9 cellular contexts compared by ENCODE assay signal in the genomic region with DNA sequence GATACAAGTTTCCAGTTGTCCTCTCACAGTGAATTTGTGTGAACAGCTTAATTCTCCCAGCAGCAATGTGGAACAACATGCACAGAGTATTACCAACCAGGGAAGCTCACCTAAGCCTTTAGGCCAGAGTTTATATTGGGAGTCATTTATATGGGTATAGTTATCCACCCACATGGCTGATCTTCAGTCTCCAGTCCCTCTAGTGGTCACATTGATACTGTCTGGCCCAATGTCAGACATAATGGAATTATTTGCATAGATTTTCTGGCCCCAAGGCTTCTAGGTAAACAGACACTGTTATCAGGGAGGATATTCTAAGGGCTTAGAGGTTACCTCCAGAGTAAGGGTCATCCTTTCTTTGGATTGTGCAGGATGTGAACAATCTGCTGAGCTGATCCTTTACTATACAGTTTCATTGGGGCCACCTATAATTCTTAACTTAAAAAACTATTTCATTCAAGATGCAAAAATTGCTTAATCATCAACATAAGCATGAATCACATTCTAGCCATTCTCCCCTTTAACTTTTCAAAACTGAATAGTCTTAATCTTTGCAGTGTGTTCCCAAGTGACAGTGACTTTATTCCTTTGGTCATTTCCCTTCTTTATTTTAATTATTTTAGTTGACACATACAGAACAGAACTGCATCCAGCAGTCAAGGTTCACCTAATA.
A peak's percentile ranks its signal among the peaks of the same experiment; 100 is the strongest.
DNase-seq lines count a peak whose midpoint lies in the region; ATAC-seq and TF ChIP-seq lines count a peak whose summit lies in the region.
"Had no signal": no experiment of that assay in that cellular context is flagged by ENCODE, and none has a peak within 500 bp of the region (broad histone marks: within the 10 kb centered on the region; RNA-seq: fewer than 3 reads in every experiment).

No MANE protein-coding gene starts in this region.

- H3K4me1 ChIP-seq in endodermal cell (ENCODE audit: control insufficient read depth, insufficient read depth, low read length), result no peaks in the 10 kb centered on the region
- no peaks in the 10 kb centered on the region for H3K4me1 ChIP-seq in ascending aorta

- H3K4me3 Mint-ChIP-seq in endodermal cell, result no peak overlapping the region
- H3K4me3 Mint-ChIP-seq in naive thymus-derived CD8-positive, alpha-beta T cell, result no peak overlapping the region
- no peak overlapping the region for H3K4me3 Mint-ChIP-seq in T-cell
- H3K4me3 Mint-ChIP-seq: activated naive CD8-positive, alpha-beta T cell treated with anti-CD3 and anti-CD28 coated beads, Interleukin-2, amount 10 ng/mL, durations not matched to agents 7 days and 5 days had no signal

- H3K27ac Mint-ChIP-seq in endodermal cell (no peak overlapping the region), T-cell (no peak overlapping the region)
- H3K27ac Mint-ChIP-seq in naive thymus-derived CD8-positive, alpha-beta T cell, result no peak overlapping the region
- H3K27ac Mint-ChIP-seq: activated naive CD8-positive, alpha-beta T cell treated with anti-CD3 and anti-CD28 coated beads, Interleukin-2, amount 10 ng/mL, durations not matched to agents 7 days and 5 days had no signal

- H3K27ac ChIP-seq in 22Rv1 (no peak overlapping the region), endodermal cell (ENCODE audit: low read depth, low read length) (no peak overlapping the region), ascending aorta (no peak overlapping the region)

- H3K36me3 ChIP-seq in endodermal cell (ENCODE audit: control insufficient read depth, insufficient read depth, low read length), result no peaks in the 10 kb centered on the region
- H3K36me3 ChIP-seq in ascending aorta, result peaks cover 0 to 3% of the 10 kb centered on the region in 2 donors

- TF ChIP-seq RAD21 in Ishikawa (IDR thresholded peaks at IDR 0.05; ENCODE audit: low read depth), result peak; percentile 29

- intact Hi-C loops in ascending aorta (cut with DNase I), result no loop called here

- H3K27me3 ChIP-seq in endodermal cell (ENCODE audit: control insufficient read depth, insufficient read depth, low read length, poor library complexity, severe bottlenecking), result no peaks in the 10 kb centered on the region
- H3K27me3 ChIP-seq in ascending aorta, result no peaks in the 10 kb centered on the region

- TF ChIP-seq CTCF in 22Rv1 (IDR thresholded peaks at IDR 0.05), result peak; percentile 81
- TF ChIP-seq CTCF in GM12864 (IDR thresholded peaks at IDR 0.05; ENCODE audit: low read depth, low read length, missing control alignments), result peak; percentile 59
- peak; percentile 77 for TF ChIP-seq CTCF in endodermal cell (conservative IDR thresholded peaks at IDR 0.05)
- TF ChIP-seq CTCF in ascending aorta (IDR thresholded peaks at IDR 0.05), result no peak

- no peak overlapping the region for H3K4me3 ChIP-seq in GM12864 (ENCODE audit: low read depth, low read length)
- no peak overlapping the region for H3K4me3 ChIP-seq in endodermal cell (ENCODE audit: low read length)
- no peak overlapping the region for H3K4me3 ChIP-seq in ascending aorta

- H3K36me3 Mint-ChIP-seq in endodermal cell (ENCODE audit: low read depth), result no peaks in the 10 kb centered on the region
- H3K36me3 Mint-ChIP-seq in naive thymus-derived CD8-positive, alpha-beta T cell, result peaks cover 17 to 33% (median 23%) of the 10 kb centered on the region in 3 donors
- H3K36me3 Mint-ChIP-seq in T-cell, result peaks cover 36% of the 10 kb centered on the region

- POLR2A ChIA-PET in naive thymus-derived CD8-positive, alpha-beta T cell (lab: Charles Lee), result no interaction called here
- POLR2A ChIA-PET in T-cell (lab: Charles Lee), result no interaction called here

- DNase-seq in GM12864 (ENCODE audit: low read depth) (no peak), endodermal cell (no peak), ascending aorta (ENCODE audit: low spot score in 2 of 2) (no peak), T-cell (no peak)
- no peak for DNase-seq in naive thymus-derived CD8-positive, alpha-beta T cell
- DNase-seq: activated naive CD8-positive, alpha-beta T cell treated with anti-CD3 and anti-CD28 coated beads, Interleukin-2, amount 10 ng/mL, durations not matched to agents 7 days and 5 days had no signal

- TF ChIP-seq EP300 in Ishikawa (IDR thresholded peaks at IDR 0.05; ENCODE audit: borderline replicate concordance), result no peak

- no peak overlapping the region for H3K9ac ChIP-seq in endodermal cell (ENCODE audit: extremely low read depth, low read length, poor library complexity, severe bottlenecking)

- CTCF ChIA-PET in T-cell (lab: Charles Lee), result interaction anchor here (0.6 to 0.8 kb wide), 3 partner anchors 36 to 388 kb away, joined by 3 to 5 read pairs (median 4); no protein-coding TSS in a partner anchor

- ATAC-seq in naive thymus-derived CD8-positive, alpha-beta T cell, result no peak
- ATAC-seq in HG03280 (IDR thresholded peaks at IDR 0.05; ENCODE audit: unreplicated experiment) (no peak), T-cell (replicated peaks in 1 of 4) (no peak)

- peaks cover 22% of the 10 kb centered on the region for H3K27me3 Mint-ChIP-seq in endodermal cell (ENCODE audit: insufficient read depth)
- H3K27me3 Mint-ChIP-seq in naive thymus-derived CD8-positive, alpha-beta T cell, result no peaks in the 10 kb centered on the region
- no peaks in the 10 kb centered on the region for H3K27me3 Mint-ChIP-seq in T-cell
- H3K27me3 Mint-ChIP-seq: activated naive CD8-positive, alpha-beta T cell treated with anti-CD3 and anti-CD28 coated beads, Interleukin-2, amount 10 ng/mL, durations not matched to agents 7 days and 5 days had no signal

- H3K4me1 Mint-ChIP-seq in endodermal cell (peaks cover under 1% of the 10 kb centered on the region), T-cell (peaks cover 0 to 11% (median 0%) of the 10 kb centered on the region in 3 donors)
- H3K4me1 Mint-ChIP-seq in naive thymus-derived CD8-positive, alpha-beta T cell, result peaks cover 0 to 6% (median 1%) of the 10 kb centered on the region in 4 donors

- H3K9me3 ChIP-seq in endodermal cell (ENCODE audit: control insufficient read depth, low read length), result peaks cover 13% of the 10 kb centered on the region
- H3K9me3 ChIP-seq in ascending aorta, result no peaks in the 10 kb centered on the region

- H3K9me3 Mint-ChIP-seq in endodermal cell (peaks cover 27% of the 10 kb centered on the region), T-cell (peaks cover 3 to 7% (median 4%) of the 10 kb centered on the region in 3 donors)
- peaks cover 0 to 20% (median 0%) of the 10 kb centered on the region in 9 donors for H3K9me3 Mint-ChIP-seq in naive thymus-derived CD8-positive, alpha-beta T cell

TF ChIP-seq in Ishikawa, 13 proteins besides CTCF, POLR2A, EP300 and RAD21:
- TF ChIP-seq, protein P1, sequence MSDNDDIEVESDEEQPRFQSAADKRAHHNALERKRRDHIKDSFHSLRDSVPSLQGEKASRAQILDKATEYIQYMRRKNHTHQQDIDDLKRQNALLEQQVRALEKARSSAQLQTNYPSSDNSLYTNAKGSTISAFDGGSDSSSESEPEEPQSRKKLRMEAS (IDR thresholded peaks at IDR 0.05), result no peak

Comparison
In these comparisons a context has a peak if more than half of its experiments do, and no peak if none do; other contexts are left out.
1. CTCF ChIP-seq: peak in 22Rv1 (single experiment), GM12864 (single experiment) and endodermal cell (single experiment); none in ascending aorta (0 of 3).